22 cellular contexts compared by ENCODE assay signal in genomic region chr7:140080919-140081318, GRCh38. TPM values are rescaled to one million over a fixed set of nuclear protein-coding genes. Genes with fewer than 3 reads are reported as not detected.
DNase-seq lines count a peak whose midpoint lies in the region; ATAC-seq, FAIRE-seq and TF ChIP-seq lines count a peak whose summit lies in the region.
"Had no signal": no experiment of that assay in that cellular context is flagged by ENCODE, and none has a peak within 500 bp of the region (broad histone marks: within the 10 kb centered on the region; RNA-seq: fewer than 3 reads in every experiment).

No MANE protein-coding gene starts in this region.

- no peak overlapping the region for H2AK5ac ChIP-seq in neuronal stem cell (ENCODE audit: low read depth, low read length)

- H3K79me2 ChIP-seq in keratinocyte (ENCODE audit: control insufficient read depth, insufficient read depth, low read length), result no peaks in the 10 kb centered on the region

- no peak overlapping the region for H3K27ac ChIP-seq in RWPE2 (ENCODE audit: poor library complexity, severe bottlenecking)
- no peak overlapping the region for H3K27ac ChIP-seq in keratinocyte (ENCODE audit: control insufficient read depth, insufficient read depth, low read length)
- H3K27ac ChIP-seq in neuronal stem cell (replicated peaks; ENCODE audit: low read length), result no peak overlapping the region
- H3K27ac ChIP-seq in gastroesophageal sphincter, result no peak overlapping the region
- H3K27ac ChIP-seq: A549, BLaER1, KMS-11 had no signal

- no peak overlapping the region for H3K9ac ChIP-seq in keratinocyte (ENCODE audit: control insufficient read depth, extremely low read depth, insufficient read depth, low read length)
- H3K9ac ChIP-seq in neuronal stem cell (ENCODE audit: low read depth, low read length, poor library complexity), result no peak overlapping the region
- H3K9ac ChIP-seq: BLaER1, KMS-11 had no signal

- no peak for TF ChIP-seq EP300 in gastroesophageal sphincter (IDR thresholded peaks at IDR 0.05)

- no peak overlapping the region for H4K8ac ChIP-seq in neuronal stem cell (ENCODE audit: low read depth, low read length)

- no peaks in the 10 kb centered on the region for H3K36me3 ChIP-seq in RWPE2 (ENCODE audit: low read depth)
- H3K36me3 ChIP-seq in keratinocyte (ENCODE audit: control insufficient read depth in 2 of 2, extremely low read depth in 1 of 2, insufficient read depth in 2 of 2, low read length in 2 of 2), result no peaks in the 10 kb centered on the region
- no peaks in the 10 kb centered on the region for H3K36me3 ChIP-seq in neuronal stem cell (replicated peaks in 1 of 2; ENCODE audit: control insufficient read depth in 2 of 2, insufficient read depth in 2 of 2, low read length in 2 of 2)
- H3K36me3 ChIP-seq in gastroesophageal sphincter, result no peaks in the 10 kb centered on the region
- H3K36me3 ChIP-seq: BLaER1 had no signal

- no peak overlapping the region for H2BK5ac ChIP-seq in neuronal stem cell (ENCODE audit: low read length)

- H3K79me1 ChIP-seq in neuronal stem cell (ENCODE audit: low read depth, low read length), result no peaks in the 10 kb centered on the region

- no peaks in the 10 kb centered on the region for H3K27me3 ChIP-seq in RWPE2 (ENCODE audit: insufficient read depth, poor library complexity, severe bottlenecking)
- H3K27me3 ChIP-seq in keratinocyte (ENCODE audit: control insufficient read depth, extremely low read depth, insufficient read depth, low read length), result peaks cover 5% of the 10 kb centered on the region
- no peaks in the 10 kb centered on the region for H3K27me3 ChIP-seq in neuronal stem cell (ENCODE audit: control insufficient read depth in 3 of 3, insufficient read depth in 3 of 3, low read depth in 1 of 3, low read length in 3 of 3)
- peaks cover 13% of the 10 kb centered on the region for H3K27me3 ChIP-seq in gastroesophageal sphincter
- H3K27me3 ChIP-seq: BLaER1 had no signal

- no peak for TF ChIP-seq CTCF in RWPE2 (IDR thresholded peaks at IDR 0.05; ENCODE audit: poor library complexity, severe bottlenecking)
- no peak for TF ChIP-seq CTCF in keratinocyte (optimal IDR thresholded peaks at IDR 0.05 in 1 of 3, IDR thresholded peaks at IDR 0.05 in 1 of 3, conservative IDR thresholded peaks at IDR 0.05 in 1 of 3; ENCODE audit: extremely low read depth in 1 of 3, insufficient read depth in 2 of 3, low read length in 3 of 3)
- TF ChIP-seq CTCF in gastroesophageal sphincter (IDR thresholded peaks at IDR 0.05), result no peak

- H2BK12ac ChIP-seq in neuronal stem cell (ENCODE audit: low read length), result no peak overlapping the region

- no peaks in the 10 kb centered on the region for H3K9me1 ChIP-seq in keratinocyte (ENCODE audit: control insufficient read depth, extremely low read depth, insufficient read depth, low read length)

- dilution Hi-C loops in keratinocyte (cut with MboI; ENCODE audit: extremely low pct_ligation_motif_present, low sequenced_read_pairs), result no loop called here

- WGBS in neuronal stem cell (ENCODE audit: extremely low coverage in 2 of 2, insufficient read length in 2 of 2, insufficient replicate concordance in 1 of 2), 2 donors, result no CpG with 5 or more reads among the region's 7 CpGs
- WGBS in gastroesophageal sphincter (ENCODE audit: low coverage in 1 of 2), 2 donors, result 69 to 80% methylated on average over 4 to 7 of the region's 7 CpGs

- H3K9me3 ChIP-seq in RWPE2 (ENCODE audit: severe bottlenecking), result no peaks in the 10 kb centered on the region
- H3K9me3 ChIP-seq in keratinocyte (ENCODE audit: control insufficient read depth, low read depth, low read length), result no peaks in the 10 kb centered on the region
- no peaks in the 10 kb centered on the region for H3K9me3 ChIP-seq in neuronal stem cell (replicated peaks in 1 of 2; ENCODE audit: control insufficient read depth in 2 of 2, insufficient read depth in 1 of 2, low read depth in 1 of 2, low read length in 2 of 2)
- H3K9me3 ChIP-seq in gastroesophageal sphincter, result no peaks in the 10 kb centered on the region
- H3K9me3 ChIP-seq: A549, BLaER1 had no signal

- peak overlapping the region; percentile 17 for H3K18ac ChIP-seq in neuronal stem cell (ENCODE audit: low read length)

- H2AFZ ChIP-seq in keratinocyte (ENCODE audit: control insufficient read depth, low read length), result no peak overlapping the region
- no peak overlapping the region for H2AFZ ChIP-seq in neuronal stem cell (ENCODE audit: low read length)

- no peak overlapping the region for H2BK120ac ChIP-seq in neuronal stem cell (ENCODE audit: low read depth, low read length)

- DNase-seq in NCI-H2171 (lab: John Stamatoyannopoulos, UW), result peak; percentile 6
- DNase-seq in RWPE2 (ENCODE audit: low spot score), result no peak
- DNase-seq in keratinocyte (ENCODE audit: low read depth, low spot score), result no peak
- DNase-seq in neuronal stem cell (ENCODE audit: low spot score), result no peak
- DNase-seq in SIG-M5 (lab: John Stamatoyannopoulos, UW), result no peak
- DNase-seq in amygdala (lab: John Stamatoyannopoulos, UW), result no peak
- no peak for DNase-seq in activated CD4-positive, alpha-beta T cell treated with anti-CD3 and anti-CD28 coated beads, Interleukin-2, amount 50 U/mL, for 1 hour
- DNase-seq: Calu3; CD8-positive, alpha-beta T cell; MV-4-11; NCI-H1436 treated with DMSO at 0.1 percent for 48 hours; NCI-H2029; NCI-H446; NCI-H748 treated with DMSO at 0.1 percent for 48 hours; RPMI8226 had no signal

- no peak overlapping the region for H3K14ac ChIP-seq in neuronal stem cell (ENCODE audit: low read length)

- H3K4me2 ChIP-seq in keratinocyte (ENCODE audit: control insufficient read depth, extremely low read depth, insufficient read depth, low read depth, low read length) (no peak overlapping the region), neuronal stem cell (ENCODE audit: insufficient read depth, low read length, poor library complexity, severe bottlenecking) (no peak overlapping the region)
- H3K4me2 ChIP-seq: A549, BLaER1, KMS-11 had no signal

- peak; percentile 29 for FAIRE-seq in keratinocyte (lab: Jason Lieb, UNC)
- FAIRE-seq: A549, GM12892, GM18507, H1 had no signal

- H3K4me1 ChIP-seq in RWPE2 (ENCODE audit: insufficient read depth, poor library complexity, severe bottlenecking), result no peaks in the 10 kb centered on the region
- H3K4me1 ChIP-seq in keratinocyte (ENCODE audit: control insufficient read depth, extremely low read depth, insufficient read depth, low read length), result no peaks in the 10 kb centered on the region
- peaks cover 4 to 8% of the 10 kb centered on the region in 2 donors for H3K4me1 ChIP-seq in neuronal stem cell (ENCODE audit: control insufficient read depth in 2 of 2, insufficient read depth in 1 of 2, low read depth in 1 of 2, low read length in 2 of 2)
- H3K4me1 ChIP-seq in gastroesophageal sphincter, result no peaks in the 10 kb centered on the region
- H3K4me1 ChIP-seq: A549 had no signal

- H3K4ac ChIP-seq in neuronal stem cell (ENCODE audit: low read length), result no peak overlapping the region

- 0 out of 3 replicates have a peak, but pooled peaks have one; percentile 10 for ATAC-seq in RWPE2 (ENCODE audit: low read depth)
- no peak for ATAC-seq in gastroesophageal sphincter
- ATAC-seq: A549; CD8-positive, alpha-beta T cell had no signal

- H4K20me1 ChIP-seq in keratinocyte (ENCODE audit: control insufficient read depth, extremely low read depth, insufficient read depth, low read length), result no peaks in the 10 kb centered on the region
- H4K20me1 ChIP-seq: BLaER1 had no signal

- no peak overlapping the region for H3K23ac ChIP-seq in neuronal stem cell (ENCODE audit: low read depth, low read length, poor library complexity)

- no peak for TF ChIP-seq POLR2A in gastroesophageal sphincter (IDR thresholded peaks at IDR 0.05)

- H4K91ac ChIP-seq in neuronal stem cell (ENCODE audit: low read depth, low read length, poor library complexity), result no peak overlapping the region

- H2BK15ac ChIP-seq in neuronal stem cell (ENCODE audit: low read length), result no peak overlapping the region

- no peak overlapping the region for H3K4me3 ChIP-seq in RWPE2 (ENCODE audit: severe bottlenecking)
- no peak overlapping the region for H3K4me3 ChIP-seq in keratinocyte (ENCODE audit: control insufficient read depth in 2 of 3, extremely low read depth in 1 of 3, insufficient read depth in 2 of 3, low read depth in 1 of 3, low read length in 3 of 3)
- no peak overlapping the region for H3K4me3 ChIP-seq in neuronal stem cell (ENCODE audit: low read length in 2 of 2)
- no peak overlapping the region for H3K4me3 ChIP-seq in gastroesophageal sphincter
- H3K4me3 ChIP-seq: A549, BLaER1 had no signal

RNA-seq across cellular contexts. Expression of gene PARP12, which starts 18.2 kb away (rescaled TPM):
- polyA plus RNA-seq in keratinocyte, result 66.0 to 73.3 TPM (median 70.5 TPM) in 3 replicates
- polyA plus RNA-seq in keratinocyte (2011; ENCODE audit: low read depth), result 12.2 TPM
- polyA plus RNA-seq in keratinocyte (2011; cell fraction: cytosol; rRNA removed), result 46.7 and 47.7 TPM in 2 replicates
- polyA plus RNA-seq in keratinocyte (2011; cell fraction: nucleus; rRNA removed), result 108 TPM in 2 replicates
- 12.4 and 37.3 TPM in 2 replicates for polyA plus RNA-seq in keratinocyte (2012; ENCODE audit: low replicate concordance)
- polyA minus RNA-seq in keratinocyte, result 66.0 to 84.1 TPM (median 83.5 TPM) in 3 replicates
- 52.9 TPM for polyA minus RNA-seq in keratinocyte (2011; cell fraction: cytosol; rRNA and poly(A)+ RNA removed)
- 45.1 and 57.9 TPM in 2 replicates for polyA minus RNA-seq in keratinocyte (2011; cell fraction: nucleus; rRNA and poly(A)+ RNA removed)
- 0.32 TPM for polyA plus RNA-seq in neuronal stem cell (2013, experiment 1 of 2)
- polyA plus RNA-seq in neuronal stem cell (2013, experiment 2 of 2), result 0.43 TPM
- 10 to 100 TPM; 11.9 to 35.6 (median 18.1) TPM for total RNA-seq in gastroesophageal sphincter
